In the genomic region with DNA sequence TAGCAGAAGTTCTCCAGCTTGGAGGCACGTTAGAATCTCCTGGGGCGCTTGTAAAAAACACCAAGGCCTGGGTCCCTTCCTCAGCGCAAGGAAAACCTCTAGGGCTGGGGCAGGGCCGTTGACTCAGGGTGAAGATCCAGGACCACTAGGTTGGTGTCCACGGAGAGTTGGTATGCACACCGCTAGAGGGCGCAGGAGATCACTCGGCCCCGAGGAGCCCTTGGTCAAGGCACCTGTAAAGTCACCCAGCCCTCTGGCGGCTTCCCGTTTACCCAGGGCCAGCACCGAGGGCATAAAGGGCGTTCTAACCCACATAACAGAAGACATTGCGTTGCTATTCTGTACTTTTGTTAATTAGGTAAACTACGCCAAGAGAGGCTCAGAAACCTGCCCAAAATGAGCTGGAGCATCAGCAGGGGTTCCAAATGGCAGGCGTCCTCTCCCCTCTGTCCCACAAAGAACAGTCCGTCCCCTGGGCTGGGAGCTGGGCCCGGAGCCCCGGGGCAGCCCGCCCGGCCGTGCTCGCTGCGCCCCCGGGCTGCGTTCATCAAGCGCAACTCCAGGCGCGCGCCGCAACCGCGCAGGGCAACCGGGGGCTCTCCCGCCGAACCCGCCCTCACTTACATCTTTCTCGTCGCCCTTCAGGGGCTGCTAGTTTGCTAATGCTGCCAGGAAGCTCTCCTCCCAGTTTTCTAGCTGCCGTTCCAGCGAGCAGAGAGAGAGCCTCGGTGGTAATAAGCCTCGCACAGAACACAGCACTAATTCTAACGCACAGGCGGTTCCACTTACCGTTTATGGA, we compare ENCODE assay signal across 8 cellular contexts.
DNase-seq lines count a peak whose midpoint lies in the region; ATAC-seq lines count a peak whose summit lies in the region.

No MANE protein-coding gene starts in this region.

- no peak overlapping the region for H3K4me3 ChIP-seq in SJCRH30

- H3K9me3 ChIP-seq in SJCRH30 (replicated peaks): no peaks in the 10 kb centered on the region

- peak; percentile 46 for DNase-seq in Ammon's horn (ENCODE audit: low spot score)
- DNase-seq in SJCRH30: peak; percentile 35 to 66
- DNase-seq in ecto neural progenitor cell (ENCODE audit: low spot score): peak; percentile 83
- DNase-seq in mucosa of gallbladder (ENCODE audit: low spot score): peak; percentile 32
- DNase-seq in dedifferentiated amniotic fluid mesenchymal stem cell (ENCODE audit: extremely low spot score): no peak

- peaks cover 9% of the 10 kb centered on the region for H3K27me3 ChIP-seq in SJCRH30

- no peak overlapping the region for H3K27ac ChIP-seq in SJCRH30

- no peaks in the 10 kb centered on the region for H3K36me3 ChIP-seq in SJCRH30

- H3K4me1 ChIP-seq in SJCRH30: no peaks in the 10 kb centered on the region

- ATAC-seq in GM18867 (IDR thresholded peaks at IDR 0.05; ENCODE audit: unreplicated experiment): peak; percentile 75
- ATAC-seq in HG03520 (IDR thresholded peaks at IDR 0.05; ENCODE audit: unreplicated experiment): peak; percentile 81
- no peak for ATAC-seq in HG03196 (IDR thresholded peaks at IDR 0.05; ENCODE audit: unreplicated experiment)
